In the genomic region with DNA sequence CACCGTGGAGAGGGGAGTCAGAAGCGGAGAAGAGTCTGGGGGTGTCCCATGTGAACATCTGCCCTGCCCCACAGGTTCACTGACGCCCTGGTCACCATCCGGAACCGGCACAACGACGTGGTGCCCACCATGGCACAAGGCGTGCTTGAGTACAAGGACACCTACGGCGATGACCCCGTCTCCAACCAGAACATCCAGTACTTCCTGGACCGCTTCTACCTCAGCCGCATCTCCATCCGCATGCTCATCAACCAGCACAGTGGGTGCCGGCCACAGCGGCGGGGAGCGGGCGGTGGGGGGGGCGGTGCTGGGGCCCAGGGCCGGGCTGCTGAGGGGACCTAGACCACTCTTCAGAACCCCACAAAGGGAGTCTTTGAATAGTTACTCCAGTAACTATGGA, we compare ENCODE assay signal across 34 cellular contexts. TPM values are rescaled to one million over a fixed set of nuclear protein-coding genes. Genes with fewer than 3 reads are reported as not detected.
"Had no signal": no experiment of that assay in that cellular context is flagged by ENCODE, and none has a peak within 500 bp of the region (broad histone marks: within the 10 kb centered on the region; RNA-seq: fewer than 3 reads in every experiment).

No MANE protein-coding gene starts in this region.

- H3K4me3 Mint-ChIP-seq: activated CD4-positive, alpha-beta T cell treated with anti-CD3 and anti-CD28 coated beads, Interleukin-2, amount 10 ng/mL, durations not matched to agents 24 days and 14 days; activated CD8-positive, alpha-beta T cell treated with anti-CD3 and anti-CD28 coated beads for 36 hours; activated naive CD4-positive, alpha-beta T cell treated with anti-CD3 and anti-CD28 coated beads, Interleukin-2, amount 50 U/mL, for 24 hours; activated naive CD8-positive, alpha-beta T cell treated with anti-CD3 and anti-CD28 coated beads, Interleukin-2, amount 10 ng/mL, durations not matched to agents 7 days and 5 days; activated T-cell treated with anti-CD3 and anti-CD28 coated beads, Interleukin-2, amount 50 U/mL, for 72 hours; activated T-helper 17 cell treated with anti-CD3 and anti-CD28 coated beads, Interleukin-2, amount 50 U/mL, for 72 hours; T-helper 1 cell treated with Interleukin-12 subunit alpha and Interleukin-12 subunit beta and Interleukin-4 antibody, amounts not matched to agents 30 μg/mL and 1 μg/mL, for 36 hours; T-helper 2 cell treated with Interferon-gamma antibody and Interleukin-4, amounts not matched to agents 5 μg/mL and 100 μg/mL, for 36 hours had no signal

- ATAC-seq: activated CD8-positive, alpha-beta T cell treated with anti-CD3 and anti-CD28 coated beads for 36 hours; activated T-cell treated with anti-CD3 and anti-CD28 coated beads, Interleukin-2, amount 50 U/mL, for 72 hours; activated T-helper 17 cell treated with anti-CD3 and anti-CD28 coated beads, Interleukin-2, amount 50 U/mL, for 72 hours; PC-3 had no signal

- H3K27ac Mint-ChIP-seq: activated CD4-positive, alpha-beta T cell treated with anti-CD3 and anti-CD28 coated beads, Interleukin-2, amount 10 ng/mL, durations not matched to agents 24 days and 14 days; activated CD8-positive, alpha-beta T cell treated with anti-CD3 and anti-CD28 coated beads for 36 hours; activated naive CD4-positive, alpha-beta T cell treated with anti-CD3 and anti-CD28 coated beads, Interleukin-2, amount 50 U/mL, for 24 hours; activated naive CD8-positive, alpha-beta T cell treated with anti-CD3 and anti-CD28 coated beads, Interleukin-2, amount 10 ng/mL, durations not matched to agents 7 days and 5 days; activated T-cell treated with anti-CD3 and anti-CD28 coated beads, Interleukin-2, amount 50 U/mL, for 72 hours; activated T-helper 17 cell treated with anti-CD3 and anti-CD28 coated beads, Interleukin-2, amount 50 U/mL, for 72 hours; T-helper 1 cell treated with Interleukin-12 subunit alpha and Interleukin-12 subunit beta and Interleukin-4 antibody, amounts not matched to agents 30 μg/mL and 1 μg/mL, for 36 hours; T-helper 2 cell treated with Interferon-gamma antibody and Interleukin-4, amounts not matched to agents 5 μg/mL and 100 μg/mL, for 36 hours had no signal

- H3K27me3 Mint-ChIP-seq: activated CD4-positive, alpha-beta T cell treated with anti-CD3 and anti-CD28 coated beads, Interleukin-2, amount 10 ng/mL, durations not matched to agents 24 days and 14 days; activated CD8-positive, alpha-beta T cell treated with anti-CD3 and anti-CD28 coated beads for 36 hours; activated naive CD4-positive, alpha-beta T cell treated with anti-CD3 and anti-CD28 coated beads, Interleukin-2, amount 50 U/mL, for 24 hours; activated naive CD8-positive, alpha-beta T cell treated with anti-CD3 and anti-CD28 coated beads, Interleukin-2, amount 10 ng/mL, durations not matched to agents 7 days and 5 days; activated T-helper 17 cell treated with anti-CD3 and anti-CD28 coated beads, Interleukin-2, amount 50 U/mL, for 72 hours had no signal

- DNase-seq: activated CD4-positive, alpha-beta T cell treated with anti-CD3 and anti-CD28 coated beads, Interleukin-2, amount 10 ng/mL, durations not matched to agents 24 days and 14 days; activated CD4-positive, alpha-beta T cell treated with anti-CD3 and anti-CD28 coated beads, Interleukin-2, amount 50 U/mL, for 4 hours; activated CD8-positive, alpha-beta T cell treated with anti-CD3 and anti-CD28 coated beads for 36 hours; activated effector memory CD4-positive, alpha-beta T cell treated with anti-CD3 and anti-CD28 coated beads, Interleukin-2, amount 50 U/mL, for 16 hours; activated naive CD4-positive, alpha-beta T cell treated with Interleukin-2 at 50 U/mL for 16 hours; activated naive CD8-positive, alpha-beta T cell treated with anti-CD3 and anti-CD28 coated beads, Interleukin-2, amount 10 ng/mL, durations not matched to agents 7 days and 5 days; activated T-cell treated with anti-CD3 and anti-CD28 coated beads, Interleukin-2, amount 50 U/mL, for 1 hour; activated T-cell treated with anti-CD3 and anti-CD28 coated beads, Interleukin-2, amount 50 U/mL, for 72 hours; amygdala; Kasumi-1; KG1; MG63; NCI-H1092; NCI-H1436 treated with DMSO at 0.1 percent for 48 hours; NCI-H1694 treated with DMSO at 0.1 percent for 48 hours; NCI-H2029 treated with DMSO at 0.1 percent for 48 hours; NCI-H2107; NCI-H2171; NCI-H510A; NCI-H526; NCI-H748 treated with DMSO at 0.1 percent for 48 hours; NK-92 treated with Interleukin-12 subunit alpha and Interleukin-12 subunit beta, amount 100 ng/mL, for 24 hours; PC-3; Peyer's patch; RPMI8226 had no signal

- FAIRE-seq: TTC549 had no signal

- H3K27me3 ChIP-seq: ascending aorta, cardiac muscle cell, MG63, Peyer's patch had no signal

- H3K4me3 ChIP-seq: ascending aorta, cardiac muscle cell, MG63, Peyer's patch, SK-N-MC had no signal

- H3K36me3 Mint-ChIP-seq: activated naive CD4-positive, alpha-beta T cell treated with anti-CD3 and anti-CD28 coated beads, Interleukin-2, amount 50 U/mL, for 24 hours; activated naive CD8-positive, alpha-beta T cell treated with anti-CD3 and anti-CD28 coated beads, Interleukin-2, amount 10 ng/mL, durations not matched to agents 7 days and 5 days had no signal

- H3K4me1 Mint-ChIP-seq: activated CD4-positive, alpha-beta T cell treated with anti-CD3 and anti-CD28 coated beads, Interleukin-2, amount 10 ng/mL, durations not matched to agents 24 days and 14 days; activated naive CD4-positive, alpha-beta T cell treated with anti-CD3 and anti-CD28 coated beads, Interleukin-2, amount 50 U/mL, for 24 hours; activated naive CD8-positive, alpha-beta T cell treated with anti-CD3 and anti-CD28 coated beads, Interleukin-2, amount 10 ng/mL, durations not matched to agents 7 days and 5 days; activated T-helper 17 cell treated with anti-CD3 and anti-CD28 coated beads, Interleukin-2, amount 50 U/mL, for 72 hours had no signal

- H3K27ac ChIP-seq: ascending aorta, cardiac muscle cell, Peyer's patch, SK-N-MC had no signal

- H3K9me3 Mint-ChIP-seq: activated CD4-positive, alpha-beta T cell treated with anti-CD3 and anti-CD28 coated beads, Interleukin-2, amount 10 ng/mL, durations not matched to agents 24 days and 14 days; activated CD8-positive, alpha-beta T cell treated with anti-CD3 and anti-CD28 coated beads for 36 hours; activated naive CD4-positive, alpha-beta T cell treated with anti-CD3 and anti-CD28 coated beads, Interleukin-2, amount 50 U/mL, for 24 hours; activated naive CD8-positive, alpha-beta T cell treated with anti-CD3 and anti-CD28 coated beads, Interleukin-2, amount 10 ng/mL, durations not matched to agents 7 days and 5 days; activated T-cell treated with anti-CD3 and anti-CD28 coated beads, Interleukin-2, amount 50 U/mL, for 72 hours; activated T-helper 17 cell treated with anti-CD3 and anti-CD28 coated beads, Interleukin-2, amount 50 U/mL, for 72 hours; T-helper 1 cell treated with Interleukin-12 subunit alpha and Interleukin-12 subunit beta and Interleukin-4 antibody, amounts not matched to agents 30 μg/mL and 1 μg/mL, for 36 hours; T-helper 2 cell treated with Interferon-gamma antibody and Interleukin-4, amounts not matched to agents 5 μg/mL and 100 μg/mL, for 36 hours had no signal

- H3K9me3 ChIP-seq: ascending aorta, MG63, Peyer's patch had no signal

RNA-seq across cellular contexts. Expression of a gene that starts 60.0 kb away (rescaled TPM):
- total RNA-seq: activated CD8-positive, alpha-beta memory T cell treated with anti-CD3 and anti-CD28 coated beads for 36 hours; activated naive CD8-positive, alpha-beta T cell treated with anti-CD3 and anti-CD28 coated beads, Interleukin-2, amount 10 ng/mL, durations not matched to agents 7 days and 5 days; activated T-helper 17 cell treated with anti-CD3 and anti-CD28 coated beads, Interleukin-2, amount 50 U/mL, for 72 hours; PC-3 had no signal
